Comparison of ENCODE assay signal across 7 cellular contexts in genomic region chr4:129901205-129901604, GRCh38.
"Had no signal": no experiment of that assay in that cellular context is flagged by ENCODE, and none has a peak within 500 bp of the region (broad histone marks: within the 10 kb centered on the region; RNA-seq: fewer than 3 reads in every experiment).

No MANE protein-coding gene starts in this region.

- H3K27ac ChIP-seq: HL-60 had no signal

- H3K4me3 ChIP-seq: K562 had no signal

- ATAC-seq: K562 had no signal

- H3K4me1 Mint-ChIP-seq: IgD-negative memory B cell had no signal

- FAIRE-seq: HTR-8/SVneo, K562 had no signal

- H3K27me3 Mint-ChIP-seq: IgD-negative memory B cell had no signal

- H3K36me3 Mint-ChIP-seq: IgD-negative memory B cell had no signal

- DNase-seq: IMR-90, KBM-7, KG1 had no signal

- H3K4me3 Mint-ChIP-seq: IgD-negative memory B cell had no signal
